In the genomic region with DNA sequence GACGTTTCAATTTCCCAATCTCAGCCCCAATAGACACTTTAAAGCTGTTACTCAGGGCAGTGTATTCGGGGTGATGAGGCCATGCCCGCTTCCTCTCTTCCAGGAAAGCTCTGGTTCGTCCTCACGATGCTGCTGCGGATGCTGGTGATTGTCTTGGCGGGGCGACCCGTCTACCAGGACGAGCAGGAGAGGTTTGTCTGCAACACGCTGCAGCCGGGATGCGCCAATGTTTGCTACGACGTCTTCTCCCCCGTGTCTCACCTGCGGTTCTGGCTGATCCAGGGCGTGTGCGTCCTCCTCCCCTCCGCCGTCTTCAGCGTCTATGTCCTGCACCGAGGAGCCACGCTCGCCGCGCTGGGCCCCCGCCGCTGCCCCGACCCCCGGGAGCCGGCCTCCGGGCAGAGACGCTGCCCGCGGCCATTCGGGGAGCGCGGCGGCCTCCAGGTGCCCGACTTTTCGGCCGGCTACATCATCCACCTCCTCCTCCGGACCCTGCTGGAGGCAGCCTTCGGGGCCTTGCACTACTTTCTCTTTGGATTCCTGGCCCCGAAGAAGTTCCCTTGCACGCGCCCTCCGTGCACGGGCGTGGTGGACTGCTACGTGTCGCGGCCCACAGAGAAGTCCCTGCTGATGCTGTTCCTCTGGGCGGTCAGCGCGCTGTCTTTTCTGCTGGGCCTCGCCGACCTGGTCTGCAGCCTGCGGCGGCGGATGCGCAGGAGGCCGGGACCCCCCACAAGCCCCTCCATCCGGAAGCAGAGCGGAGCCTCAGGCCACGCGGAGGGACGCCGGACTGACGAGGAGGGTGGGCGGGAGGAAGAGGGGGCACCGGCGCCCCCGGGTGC, we compare ENCODE assay signal across 10 cellular contexts. TPM values are rescaled to one million over a fixed set of nuclear protein-coding genes. Genes with fewer than 3 reads are reported as not detected.
DNase-seq lines count a peak whose midpoint lies in the region; ATAC-seq and TF ChIP-seq lines count a peak whose summit lies in the region.
"Had no signal": no experiment of that assay in that cellular context is flagged by ENCODE, and none has a peak within 500 bp of the region (broad histone marks: within the 10 kb centered on the region; RNA-seq: fewer than 3 reads in every experiment).

No MANE protein-coding gene starts in this region.

- peaks cover 5% of the 10 kb centered on the region for H3K4me1 Mint-ChIP-seq in activated CD8-positive, alpha-beta T cell treated with anti-CD3 and anti-CD28 coated beads for 36 hours (ENCODE audit: low read depth)
- H3K4me1 Mint-ChIP-seq in stimulated activated memory B cell treated with anti-CD40 and anti-IgM and Interleukin-4, amounts not matched to agents 10 μg/mL and 1 μg/mL and 100 μg/mL, for 72 hours: peaks cover 12% of the 10 kb centered on the region

- no peaks in the 10 kb centered on the region for H3K36me3 Mint-ChIP-seq in activated CD8-positive, alpha-beta T cell treated with anti-CD3 and anti-CD28 coated beads for 36 hours (ENCODE audit: low read depth)
- H3K36me3 Mint-ChIP-seq in stimulated activated memory B cell treated with anti-CD40 and anti-IgM and Interleukin-4, amounts not matched to agents 10 μg/mL and 1 μg/mL and 100 μg/mL, for 72 hours: no peaks in the 10 kb centered on the region

- TF ChIP-seq CTCF in activated CD8-positive, alpha-beta T cell treated with anti-CD3 and anti-CD28 coated beads for 36 hours (IDR thresholded peaks at IDR 0.05): no peak

- DNase-seq in NCI-H1092 treated with DMSO at 0.1 percent for 48 hours (lab: John Stamatoyannopoulos, UW) (peak; percentile 11), NCI-H1092 (lab: John Stamatoyannopoulos, UW) (no peak), left ventricle myocardium superior (peak; percentile 30), NCI-H2171 (lab: John Stamatoyannopoulos, UW) (no peak)
- peak; percentile 19 for DNase-seq in activated CD8-positive, alpha-beta T cell treated with anti-CD3 and anti-CD28 coated beads for 36 hours
- DNase-seq: NCI-H510A had no signal

- no peak overlapping the region for H3K27ac Mint-ChIP-seq in activated CD8-positive, alpha-beta T cell treated with anti-CD3 and anti-CD28 coated beads for 36 hours
- no peak overlapping the region for H3K27ac Mint-ChIP-seq in stimulated activated memory B cell treated with anti-CD40 and anti-IgM and Interleukin-4, amounts not matched to agents 10 μg/mL and 1 μg/mL and 100 μg/mL, for 72 hours

- CTCF ChIA-PET in activated CD8-positive, alpha-beta T cell treated with anti-CD3 and anti-CD28 coated beads for 36 hours (lab: Charles Lee): no interaction called here

- H3K9me3 Mint-ChIP-seq in activated CD8-positive, alpha-beta T cell treated with anti-CD3 and anti-CD28 coated beads for 36 hours: peaks cover 5% of the 10 kb centered on the region
- peaks cover 10% of the 10 kb centered on the region for H3K9me3 Mint-ChIP-seq in stimulated activated memory B cell treated with anti-CD40 and anti-IgM and Interleukin-4, amounts not matched to agents 10 μg/mL and 1 μg/mL and 100 μg/mL, for 72 hours

- peaks cover 48% of the 10 kb centered on the region for H3K27me3 Mint-ChIP-seq in activated CD8-positive, alpha-beta T cell treated with anti-CD3 and anti-CD28 coated beads for 36 hours
- H3K27me3 Mint-ChIP-seq in stimulated activated memory B cell treated with anti-CD40 and anti-IgM and Interleukin-4, amounts not matched to agents 10 μg/mL and 1 μg/mL and 100 μg/mL, for 72 hours: peaks cover 43% of the 10 kb centered on the region

- peak; percentile 27 for ATAC-seq in activated CD8-positive, alpha-beta T cell treated with anti-CD3 and anti-CD28 coated beads for 36 hours
- ATAC-seq in left ventricle myocardium superior: peak; percentile 38
- ATAC-seq in stimulated activated memory B cell treated with anti-CD40 and anti-IgM and Interleukin-4, amounts not matched to agents 10 μg/mL and 1 μg/mL and 100 μg/mL, for 72 hours: no peak
- no peak for ATAC-seq in GM21390 (IDR thresholded peaks at IDR 0.05; ENCODE audit: unreplicated experiment)
- no peak for ATAC-seq in HG03460 (IDR thresholded peaks at IDR 0.05; ENCODE audit: unreplicated experiment)

- intact Hi-C loops in activated CD8-positive, alpha-beta T cell treated with anti-CD3 and anti-CD28 coated beads for 36 hours (cut with micrococcal nuclease): no loop called here
- intact Hi-C loops in left ventricle myocardium superior (cut with micrococcal nuclease): no loop called here

- peak overlapping the region; percentile 34 for H3K4me3 Mint-ChIP-seq in activated CD8-positive, alpha-beta T cell treated with anti-CD3 and anti-CD28 coated beads for 36 hours
- peak overlapping the region; percentile 61 for H3K4me3 Mint-ChIP-seq in stimulated activated memory B cell treated with anti-CD40 and anti-IgM and Interleukin-4, amounts not matched to agents 10 μg/mL and 1 μg/mL and 100 μg/mL, for 72 hours

- POLR2A ChIA-PET in activated CD8-positive, alpha-beta T cell treated with anti-CD3 and anti-CD28 coated beads for 36 hours (lab: Charles Lee): no interaction called here

RNA-seq across cellular contexts. Expression of gene GJD4, which starts 2.6 kb away (rescaled TPM):
- total RNA-seq in activated CD8-positive, alpha-beta T cell treated with anti-CD3 and anti-CD28 coated beads for 36 hours: not detected
- not detected for total RNA-seq in left ventricle myocardium superior
- total RNA-seq: renal cortical epithelial cell had no signal

RNA-seq across cellular contexts. Expression of gene FZD8, which starts 34.4 kb away (rescaled TPM):
- total RNA-seq in activated CD8-positive, alpha-beta T cell treated with anti-CD3 and anti-CD28 coated beads for 36 hours: under 1 TPM; 0.14 to 0.22 TPM
- total RNA-seq in left ventricle myocardium superior: 8.2 TPM

Comparison
In these comparisons a context has a peak if more than half of its experiments do, and no peak if none do; other contexts are left out.
1. DNase-seq: peak in NCI-H1092 treated with DMSO at 0.1 percent for 48 hours (single experiment), activated CD8-positive, alpha-beta T cell treated with anti-CD3 and anti-CD28 coated beads for 36 hours (single experiment) and left ventricle myocardium superior (single experiment); none in NCI-H1092 (single experiment) and NCI-H2171 (single experiment).
2. ATAC-seq: peak in activated CD8-positive, alpha-beta T cell treated with anti-CD3 and anti-CD28 coated beads for 36 hours (single experiment) and left ventricle myocardium superior (single experiment); none in stimulated activated memory B cell treated with anti-CD40 and anti-IgM and Interleukin-4, amounts not matched to agents 10 μg/mL and 1 μg/mL and 100 μg/mL, for 72 hours (single experiment), GM21390 (single experiment) and HG03460 (single experiment).